Comparison of ENCODE assay signal across 32 cellular contexts in genomic region chr5:58795327-58795726, GRCh38.
A peak's percentile ranks its signal among the peaks of the same experiment; 100 is the strongest.
DNase-seq lines count a peak whose midpoint lies in the region; ATAC-seq, FAIRE-seq and TF ChIP-seq lines count a peak whose summit lies in the region.
"Had no signal": no experiment of that assay in that cellular context is flagged by ENCODE, and none has a peak within 500 bp of the region (broad histone marks: within the 10 kb centered on the region; RNA-seq: fewer than 3 reads in every experiment).

No MANE protein-coding gene starts in this region.

- RAD21 ChIA-PET in GM12878 (lab: Charles Lee; ENCODE audit: unreplicated experiment), result interaction anchor here (1.2 to 1.8 kb wide), 2 partner anchors 32 to 57 kb away, joined by 4 to 5 read pairs; no protein-coding TSS in a partner anchor

- no peak overlapping the region for H3K4me3 ChIP-seq in GM12878
- H3K4me3 ChIP-seq: adrenal gland, dorsolateral prefrontal cortex, gastrocnemius medialis had no signal

- peaks cover 18% of the 10 kb centered on the region for H3K4me1 Mint-ChIP-seq in activated CD4-positive, alpha-beta T cell treated with anti-CD3 and anti-CD28 coated beads for 36 hours
- H3K4me1 Mint-ChIP-seq in stimulated activated naive B cell treated with anti-CD40 and anti-IgM and Interleukin-4, amounts not matched to agents 10 μg/mL and 1 μg/mL and 100 μg/mL, for 72 hours, result peaks cover 8 to 11% of the 10 kb centered on the region in 2 donors
- H3K4me1 Mint-ChIP-seq: activated CD4-positive, alpha-beta T cell treated with anti-CD3 and anti-CD28 coated beads, Interleukin-2, amount 10 ng/mL, durations not matched to agents 7 days and 5 days had no signal

- no TSS peak for BruUV-seq in GM12878 (replicated peaks; lab: Mats Ljungman, UMichigan)

- H3K4me2 ChIP-seq in GM12878 (ENCODE audit: control insufficient read depth, insufficient read depth), result no peak overlapping the region

- in situ Hi-C loops in GM12878 (cut with MboI), result no loop called here

- TF ChIP-seq RAD21 in GM12878 (IDR thresholded peaks at IDR 0.05; ENCODE audit: insufficient read depth, low read depth, low read length), result no peak

- FAIRE-seq in GM19239 (lab: Jason Lieb, UNC), result peak; percentile 39
- FAIRE-seq in GM12878 (lab: Jason Lieb, UNC), result no peak

- no peak overlapping the region for H3K9ac ChIP-seq in GM12878 (ENCODE audit: control insufficient read depth, insufficient read depth, low read length)

- peaks cover 28% of the 10 kb centered on the region for H3K27me3 Mint-ChIP-seq in activated CD4-positive, alpha-beta T cell treated with anti-CD3 and anti-CD28 coated beads for 36 hours
- H3K27me3 Mint-ChIP-seq in stimulated activated naive B cell treated with anti-CD40 and anti-IgM and Interleukin-4, amounts not matched to agents 10 μg/mL and 1 μg/mL and 100 μg/mL, for 72 hours, result peaks cover 0 to 9% of the 10 kb centered on the region in 2 donors
- H3K27me3 Mint-ChIP-seq: brain, progenitor cell of endocrine pancreas had no signal

- no peaks in the 10 kb centered on the region for H3K36me3 Mint-ChIP-seq in activated CD4-positive, alpha-beta T cell treated with anti-CD3 and anti-CD28 coated beads for 36 hours (ENCODE audit: low read depth)
- H3K36me3 Mint-ChIP-seq in stimulated activated naive B cell treated with anti-CD40 and anti-IgM and Interleukin-4, amounts not matched to agents 10 μg/mL and 1 μg/mL and 100 μg/mL, for 72 hours, result peaks cover 0 to 10% of the 10 kb centered on the region in 2 donors
- H3K36me3 Mint-ChIP-seq: brain had no signal

- no peak overlapping the region for H3K27ac Mint-ChIP-seq in activated CD4-positive, alpha-beta T cell treated with anti-CD3 and anti-CD28 coated beads for 36 hours
- H3K27ac Mint-ChIP-seq in stimulated activated naive B cell treated with anti-CD40 and anti-IgM and Interleukin-4, amounts not matched to agents 10 μg/mL and 1 μg/mL and 100 μg/mL, for 72 hours, result no peak overlapping the region
- H3K27ac Mint-ChIP-seq: activated CD4-positive, alpha-beta T cell treated with anti-CD3 and anti-CD28 coated beads, Interleukin-2, amount 10 ng/mL, durations not matched to agents 7 days and 5 days; progenitor cell of endocrine pancreas had no signal

- CTCF ChIA-PET in GM12878 (lab: Yijun Ruan, JAX), result no interaction called here
- CTCF ChIA-PET in activated CD4-positive, alpha-beta T cell treated with anti-CD3 and anti-CD28 coated beads for 36 hours (lab: Charles Lee), result interaction anchor here (1.6 kb wide), 1 partner anchor 11 kb away, joined by 3 read pairs; no protein-coding TSS in a partner anchor

- ATAC-seq in GM21717 (IDR thresholded peaks at IDR 0.05; ENCODE audit: unreplicated experiment) (peak; percentile 32), HG02938 (IDR thresholded peaks at IDR 0.05; ENCODE audit: unreplicated experiment) (peak; percentile 38), GM12878 (peak; percentile 40)
- no peak for ATAC-seq in activated CD4-positive, alpha-beta T cell treated with anti-CD3 and anti-CD28 coated beads for 36 hours
- no peak for ATAC-seq in stimulated activated naive B cell treated with anti-CD40 and anti-IgM and Interleukin-4, amounts not matched to agents 10 μg/mL and 1 μg/mL and 100 μg/mL, for 72 hours (replicated peaks)
- ATAC-seq: gastrocnemius medialis, left cardiac atrium had no signal

- TF ChIP-seq EP300 in GM12878 (IDR thresholded peaks at IDR 0.05; ENCODE audit: borderline replicate concordance in 1 of 2, control insufficient read depth in 1 of 2, low read depth in 2 of 2, low read length in 2 of 2), result no peak

- H3K4me1 ChIP-seq in GM12878 (ENCODE audit: control insufficient read depth, insufficient read depth, low read length), result no peaks in the 10 kb centered on the region
- H3K4me1 ChIP-seq: adrenal gland, Caco-2, gastrocnemius medialis had no signal

- H2AFZ ChIP-seq in GM12878 (ENCODE audit: control insufficient read depth, low read depth, low read length), result no peak overlapping the region

- intact Hi-C loops in GM12878 (cut with micrococcal nuclease; ENCODE audit: unreplicated experiment), result no loop called here
- intact Hi-C loops in activated CD4-positive, alpha-beta T cell treated with anti-CD3 and anti-CD28 coated beads for 36 hours (cut with DNase I, micrococcal nuclease), result loop anchor here in 1 of 2 experiments (2.0 kb wide), 1 partner anchor 31 kb away; no protein-coding TSS in a partner anchor

- no peak overlapping the region for H3K27ac ChIP-seq in GM12878 (ENCODE audit: control insufficient read depth, insufficient read depth)
- H3K27ac ChIP-seq: adrenal gland, C4-2B, dorsolateral prefrontal cortex, gastrocnemius medialis, WERI-Rb-1 had no signal

- no peak for TF ChIP-seq POLR2A in GM12878 (IDR thresholded peaks at IDR 0.05; ENCODE audit: low read depth, low read length)

- no peaks in the 10 kb centered on the region for H3K79me2 ChIP-seq in GM12878 (ENCODE audit: control insufficient read depth, insufficient read depth, low read length)

- H3K27me3 ChIP-seq in GM12878 (replicated peaks in 1 of 2; ENCODE audit: control insufficient read depth in 2 of 2, insufficient read depth in 2 of 2, low read length in 1 of 2), result no peaks in the 10 kb centered on the region
- H3K27me3 ChIP-seq: adrenal gland, dorsolateral prefrontal cortex, gastrocnemius medialis had no signal

- H3K36me3 ChIP-seq in GM12878 (ENCODE audit: control insufficient read depth in 2 of 2, insufficient read depth in 2 of 2, low read length in 1 of 2), result no peaks in the 10 kb centered on the region
- H3K36me3 ChIP-seq: adrenal gland, gastrocnemius medialis, WERI-Rb-1 had no signal

- H3K4me3 Mint-ChIP-seq in activated CD4-positive, alpha-beta T cell treated with anti-CD3 and anti-CD28 coated beads for 36 hours, result no peak overlapping the region
- H3K4me3 Mint-ChIP-seq in stimulated activated naive B cell treated with anti-CD40 and anti-IgM and Interleukin-4, amounts not matched to agents 10 μg/mL and 1 μg/mL and 100 μg/mL, for 72 hours, result no peak overlapping the region
- H3K4me3 Mint-ChIP-seq: activated CD4-positive, alpha-beta T cell treated with anti-CD3 and anti-CD28 coated beads, Interleukin-2, amount 10 ng/mL, durations not matched to agents 7 days and 5 days; activated T-cell treated with anti-CD3 and anti-CD28 coated beads, Interleukin-2, amount 50 U/mL, for 4 hours; brain had no signal

- DNase-seq in GM19239 (ENCODE audit: insufficient read length, low spot score) (no peak), GM12878 (ENCODE audit: low read depth, low spot score) (no peak), middle frontal gyrus (ENCODE audit: extremely low spot score, low spot score) (no peak), hippocampal formation (lab: John Stamatoyannopoulos, UW) (no peak)
- DNase-seq in activated CD4-positive, alpha-beta T cell treated with anti-CD3 and anti-CD28 coated beads for 36 hours, result no peak
- DNase-seq in stimulated activated naive B cell treated with anti-CD40 and anti-IgM and Interleukin-4, amounts not matched to agents 10 μg/mL and 1 μg/mL and 100 μg/mL, for 72 hours, result no peak
- DNase-seq: activated CD4-positive, alpha-beta T cell treated with anti-CD3 and anti-CD28 coated beads, Interleukin-2, amount 10 ng/mL, durations not matched to agents 7 days and 5 days; activated naive CD4-positive, alpha-beta T cell; activated T-cell treated with anti-CD3 and anti-CD28 coated beads, Interleukin-2, amount 50 U/mL, for 4 hours; adrenal gland; cerebellar nuclear complex; DMS79; dorsolateral prefrontal cortex; gastrocnemius medialis; GDM1; H7; KBM-7; left cardiac atrium; NCI-H1417; NCI-H2081; NCI-H345; NCI-H82; stimulated activated naive CD4-positive, alpha-beta T cell treated with Interleukin-2 at 50 U/mL for 16 hours; SW 1271; T1000; WERI-Rb-1 had no signal

- no peak for TF ChIP-seq CTCF in GM12878 (IDR thresholded peaks at IDR 0.05 in 2 of 3, conservative IDR thresholded peaks at IDR 0.05 in 1 of 3; ENCODE audit: control insufficient read depth in 2 of 3, extremely low read depth in 1 of 3, insufficient read depth in 1 of 3, low read depth in 3 of 3, low read length in 3 of 3)

- SMC1A ChIA-PET in GM12878 (lab: Charles Lee; ENCODE audit: uncharacterized antibody, unreplicated experiment), result interaction anchor here (0.9 to 2.0 kb wide), 4 partner anchors 8 to 55 kb away, joined by 3 to 7 read pairs (median 5); no protein-coding TSS in a partner anchor

- H4K20me1 ChIP-seq in GM12878 (ENCODE audit: control insufficient read depth, insufficient read depth), result no peaks in the 10 kb centered on the region

- POLR2A ChIA-PET in GM12878 (lab: Charles Lee), result no interaction called here
- POLR2A ChIA-PET in activated CD4-positive, alpha-beta T cell treated with anti-CD3 and anti-CD28 coated beads for 36 hours (lab: Charles Lee), result no interaction called here

- no peaks in the 10 kb centered on the region for H3K9me3 Mint-ChIP-seq in activated CD4-positive, alpha-beta T cell treated with anti-CD3 and anti-CD28 coated beads for 36 hours (ENCODE audit: low read depth)
- H3K9me3 Mint-ChIP-seq in stimulated activated naive B cell treated with anti-CD40 and anti-IgM and Interleukin-4, amounts not matched to agents 10 μg/mL and 1 μg/mL and 100 μg/mL, for 72 hours, result peaks cover 5 to 7% of the 10 kb centered on the region in 2 donors
- H3K9me3 Mint-ChIP-seq: activated CD4-positive, alpha-beta T cell treated with anti-CD3 and anti-CD28 coated beads, Interleukin-2, amount 10 ng/mL, durations not matched to agents 7 days and 5 days; activated T-cell treated with anti-CD3 and anti-CD28 coated beads, Interleukin-2, amount 50 U/mL, for 4 hours; brain had no signal

- H3K9me3 ChIP-seq in GM12878 (replicated peaks; ENCODE audit: control insufficient read depth, insufficient read depth, low read length), result no peaks in the 10 kb centered on the region
- H3K9me3 ChIP-seq: adrenal gland, Caco-2, gastrocnemius medialis had no signal

TF ChIP-seq in GM12878, 131 proteins besides CTCF, POLR2A, EP300 and RAD21 (continues in another document):
- TF ChIP-seq IKZF1 (conservative IDR thresholded peaks at IDR 0.05) (no peak), HCFC1 (IDR thresholded peaks at IDR 0.05; ENCODE audit: low read length) (no peak), NBN (IDR thresholded peaks at IDR 0.05) (no peak)

Comparison
In these comparisons a context has a peak if more than half of its experiments do, and no peak if none do; other contexts are left out.
1. ATAC-seq: peak in GM21717 (single experiment), HG02938 (single experiment) and GM12878 (single experiment); none in activated CD4-positive, alpha-beta T cell treated with anti-CD3 and anti-CD28 coated beads for 36 hours (single experiment) and stimulated activated naive B cell treated with anti-CD40 and anti-IgM and Interleukin-4, amounts not matched to agents 10 μg/mL and 1 μg/mL and 100 μg/mL, for 72 hours (0 of 2).